9 cellular contexts compared by ENCODE assay signal in the genomic region with DNA sequence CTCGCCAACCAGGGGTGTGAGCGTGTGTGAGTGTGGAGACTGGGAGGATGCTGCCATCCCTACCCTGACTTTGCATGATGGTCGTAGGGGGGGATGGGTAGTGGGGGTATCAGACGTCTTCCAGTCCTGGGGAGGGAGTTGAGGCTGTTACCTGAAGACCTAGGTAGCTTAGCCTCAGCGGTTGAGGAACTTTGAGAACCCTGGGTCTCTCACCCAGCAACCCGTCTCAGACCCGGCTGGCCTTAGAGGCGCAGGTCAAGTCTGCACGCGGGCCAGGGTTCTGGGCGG. TPM values are rescaled to one million over a fixed set of nuclear protein-coding genes. Genes with fewer than 3 reads are reported as not detected.
DNase-seq lines count a peak whose midpoint lies in the region; ATAC-seq, FAIRE-seq and TF ChIP-seq lines count a peak whose summit lies in the region.
"Had no signal": no experiment of that assay in that cellular context is flagged by ENCODE, and none has a peak within 500 bp of the region (broad histone marks: within the 10 kb centered on the region; RNA-seq: fewer than 3 reads in every experiment).

No MANE protein-coding gene starts in this region.

- in situ Hi-C loops in astrocyte of the cerebellum (cut with HindIII; ENCODE audit: low sequenced_read_pairs): no loop called here

- H3K9me3 ChIP-seq in cardiac muscle cell (ENCODE audit: low read depth) (no peaks in the 10 kb centered on the region), upper lobe of left lung (no peaks in the 10 kb centered on the region)

- H3K27me3 Mint-ChIP-seq in memory B cell: no peaks in the 10 kb centered on the region

- no peaks in the 10 kb centered on the region for H3K9me3 Mint-ChIP-seq in memory B cell

- H3K27me3 ChIP-seq in cardiac muscle cell: no peaks in the 10 kb centered on the region
- no peaks in the 10 kb centered on the region for H3K27me3 ChIP-seq in upper lobe of left lung

- H3K4me3 ChIP-seq in cardiac muscle cell: peak overlapping the region; percentile 12
- H3K4me3 ChIP-seq in astrocyte of the cerebellum (ENCODE audit: low read depth, low read length): peak overlapping the region; percentile 84
- H3K4me3 ChIP-seq in upper lobe of left lung: peak overlapping the region in 2 of 4 donors; percentile 40 to 88

- ATAC-seq in Right ventricle myocardium inferior: no peak
- ATAC-seq in memory B cell (ENCODE audit: low read depth): no peak
- ATAC-seq in upper lobe of left lung (ENCODE audit: low FRiP score in 2 of 2): no peak

- DNase-seq in cardiac muscle cell (ENCODE audit: low read depth in 1 of 2, low spot score in 1 of 2) (no peak), Right ventricle myocardium inferior (ENCODE audit: missing footprints) (no peak), astrocyte of the cerebellum (ENCODE audit: low read depth) (no peak), memory B cell (ENCODE audit: low spot score in 2 of 2) (no peak), upper lobe of left lung (no peak), NCI-H510A treated with DMSO at 0.1 percent for 48 hours (lab: John Stamatoyannopoulos, UW) (no peak), GM19239 (ENCODE audit: insufficient read length, low spot score) (no peak), 8988T (no peak)
- DNase-seq: NCI-H1048 had no signal

- intact Hi-C loops in Right ventricle myocardium inferior (cut with DNase I): no loop called here

- TF ChIP-seq CTCF in cardiac muscle cell (IDR thresholded peaks at IDR 0.05; ENCODE audit: low read depth, low read length) (no peak), astrocyte of the cerebellum (IDR thresholded peaks at IDR 0.05; ENCODE audit: low read depth, low read length, missing control alignments) (no peak), upper lobe of left lung (IDR thresholded peaks at IDR 0.05) (no peak)

- TF ChIP-seq EP300 in upper lobe of left lung (IDR thresholded peaks at IDR 0.05): no peak

- H3K36me3 ChIP-seq in cardiac muscle cell (peaks cover 20% of the 10 kb centered on the region), upper lobe of left lung (peaks cover 18 to 41% (median 34%) of the 10 kb centered on the region in 4 donors)

- H3K36me3 Mint-ChIP-seq in memory B cell: peaks cover 3% of the 10 kb centered on the region

- TF ChIP-seq POLR2A in upper lobe of left lung (IDR thresholded peaks at IDR 0.05): peak in 1 of 4 donors; percentile 20

- no peak for FAIRE-seq in GM19239 (lab: Jason Lieb, UNC)

- H3K27ac Mint-ChIP-seq in memory B cell: no peak overlapping the region

- H3K4me3 Mint-ChIP-seq in memory B cell: peak overlapping the region; percentile 30

- 60 to 92% methylated on average over 5 to 10 of the region's 11 CpGs for WGBS in upper lobe of left lung, 2 donors

- peak overlapping the region; percentile 34 for H3K27ac ChIP-seq in cardiac muscle cell
- peak overlapping the region in 3 of 4 donors; percentile 47 to 99 (median 96) for H3K27ac ChIP-seq in upper lobe of left lung

- peaks cover 21% of the 10 kb centered on the region for H3K4me1 Mint-ChIP-seq in memory B cell

- H3K4me1 ChIP-seq in cardiac muscle cell (ENCODE audit: low read depth) (peaks cover 27% of the 10 kb centered on the region), upper lobe of left lung (peaks cover 33 to 57% (median 48%) of the 10 kb centered on the region in 4 donors)

RNA-seq across cellular contexts. Expression of gene SLC4A2, which starts 2.7 kb away (rescaled TPM):
- total RNA-seq in cardiac muscle cell (269 and 288 TPM in 2 replicates), Right ventricle myocardium inferior (61.2 TPM), upper lobe of left lung (100 to 1,000 TPM in 5 of 6 donors, 10 to 100 TPM in 1; 88.4 to 312 (median 188) TPM)
- 118 and 144 TPM in 2 replicates for polyA plus RNA-seq in cardiac muscle cell

RNA-seq across cellular contexts. Expression of gene CDK5, which starts 4.4 kb away (rescaled TPM):
- total RNA-seq in cardiac muscle cell: 17.8 and 35.6 TPM in 2 replicates
- polyA plus RNA-seq in cardiac muscle cell: 24.4 and 56.8 TPM in 2 replicates
- 6.7 TPM for total RNA-seq in Right ventricle myocardium inferior
- total RNA-seq in upper lobe of left lung: 10 to 100 TPM in 3 of 6 donors, 1 to 10 TPM in 3; 2.1 to 14.4 (median 10.1) TPM

RNA-seq across cellular contexts. Expression of gene ASIC3, which starts 13.7 kb away (rescaled TPM):
- total RNA-seq in cardiac muscle cell: 9.0 and 9.8 TPM in 2 replicates
- polyA plus RNA-seq in cardiac muscle cell: 5.2 and 6.8 TPM in 2 replicates
- 5.5 TPM for total RNA-seq in Right ventricle myocardium inferior
- total RNA-seq in upper lobe of left lung: 10 to 100 TPM in 2 of 6 donors, 1 to 10 TPM in 4; 2.1 to 37.7 (median 4.0) TPM

RNA-seq across cellular contexts. Expression of gene FASTK, which starts 18.6 kb away (rescaled TPM):
- total RNA-seq in cardiac muscle cell: 165 and 175 TPM in 2 replicates
- 145 and 227 TPM in 2 replicates for polyA plus RNA-seq in cardiac muscle cell
- total RNA-seq in Right ventricle myocardium inferior: 79.2 TPM
- 100 to 1,000 TPM in 1 of 6 donors, 10 to 100 TPM in 5; 54.3 to 136 (median 78.0) TPM for total RNA-seq in upper lobe of left lung

RNA-seq across cellular contexts. Expression of gene TMUB1, which starts 21.2 kb away (rescaled TPM):
- 83.4 and 93.9 TPM in 2 replicates for total RNA-seq in cardiac muscle cell
- 63.0 and 74.9 TPM in 2 replicates for polyA plus RNA-seq in cardiac muscle cell
- total RNA-seq in Right ventricle myocardium inferior: 35.5 TPM
- 10 to 100 TPM; 35.3 to 72.9 (median 51.6) TPM for total RNA-seq in upper lobe of left lung
